18 cellular contexts compared by ENCODE assay signal in genomic region chr3:134535186-134535974, GRCh38.
"Had no signal": no experiment of that assay in that cellular context is flagged by ENCODE, and none has a peak within 500 bp of the region (broad histone marks: within the 10 kb centered on the region; RNA-seq: fewer than 3 reads in every experiment).

No MANE protein-coding gene starts in this region.

- H3K27ac Mint-ChIP-seq: activated CD4-positive, alpha-beta memory T cell treated with anti-CD3 and anti-CD28 coated beads for 36 hours; activated naive CD8-positive, alpha-beta T cell treated with anti-CD3 and anti-CD28 coated beads for 36 hours; memory B cell; nephron; stimulated activated naive CD8-positive, alpha-beta T cell treated with anti-CD3 and anti-CD28 coated beads, Interleukin-15, Interleukin-2, amounts not matched to agents 100 ng/mL and 50 ng/mL, for 24 hours had no signal

- H3K4me1 Mint-ChIP-seq: memory B cell, nephron had no signal

- H3K27me3 Mint-ChIP-seq: activated CD4-positive, alpha-beta memory T cell treated with anti-CD3 and anti-CD28 coated beads for 36 hours; activated naive CD8-positive, alpha-beta T cell treated with anti-CD3 and anti-CD28 coated beads for 36 hours; memory B cell; stimulated activated naive CD8-positive, alpha-beta T cell treated with anti-CD3 and anti-CD28 coated beads, Interleukin-15, Interleukin-2, amounts not matched to agents 100 ng/mL and 50 ng/mL, for 24 hours had no signal

- H3K4me1 ChIP-seq: sigmoid colon had no signal

- H3K9me3 Mint-ChIP-seq: activated CD4-positive, alpha-beta memory T cell treated with anti-CD3 and anti-CD28 coated beads for 36 hours; activated naive CD8-positive, alpha-beta T cell treated with anti-CD3 and anti-CD28 coated beads for 36 hours; memory B cell; nephron; stimulated activated naive CD8-positive, alpha-beta T cell treated with anti-CD3 and anti-CD28 coated beads, Interleukin-15, Interleukin-2, amounts not matched to agents 100 ng/mL and 50 ng/mL, for 24 hours had no signal

- H3K27ac ChIP-seq: coronary artery, epithelial cell of prostate, parathyroid adenoma, sigmoid colon, thyroid gland had no signal

- DNase-seq: activated CD4-positive, alpha-beta memory T cell treated with anti-CD3 and anti-CD28 coated beads for 36 hours; activated CD4-positive, alpha-beta T cell treated with anti-CD3 and anti-CD28 coated beads for 48 hours; activated naive CD4-positive, alpha-beta T cell treated with Interleukin-2 at 50 U/mL for 16 hours; activated naive CD8-positive, alpha-beta T cell treated with anti-CD3 and anti-CD28 coated beads for 36 hours; activated T-cell treated with anti-CD3 and anti-CD28 coated beads, Interleukin-2, amount 50 U/mL, for 48 hours; cerebellar nuclear complex; left colon; sigmoid colon; substantia nigra; T-helper 1 cell; T-helper 9 cell; thyroid gland had no signal

- ATAC-seq: left colon had no signal

- H3K4me3 Mint-ChIP-seq: activated CD4-positive, alpha-beta memory T cell treated with anti-CD3 and anti-CD28 coated beads for 36 hours; activated naive CD8-positive, alpha-beta T cell treated with anti-CD3 and anti-CD28 coated beads for 36 hours; memory B cell; nephron; stimulated activated naive CD8-positive, alpha-beta T cell treated with anti-CD3 and anti-CD28 coated beads, Interleukin-15, Interleukin-2, amounts not matched to agents 100 ng/mL and 50 ng/mL, for 24 hours had no signal

- H3K4me3 ChIP-seq: coronary artery, sigmoid colon, thyroid gland had no signal

- H3K36me3 ChIP-seq: thyroid gland had no signal

- H3K27me3 ChIP-seq: sigmoid colon, thyroid gland had no signal

- H3K9me3 ChIP-seq: sigmoid colon, thyroid gland had no signal
